8 cellular contexts compared by ENCODE assay signal in the genomic region with DNA sequence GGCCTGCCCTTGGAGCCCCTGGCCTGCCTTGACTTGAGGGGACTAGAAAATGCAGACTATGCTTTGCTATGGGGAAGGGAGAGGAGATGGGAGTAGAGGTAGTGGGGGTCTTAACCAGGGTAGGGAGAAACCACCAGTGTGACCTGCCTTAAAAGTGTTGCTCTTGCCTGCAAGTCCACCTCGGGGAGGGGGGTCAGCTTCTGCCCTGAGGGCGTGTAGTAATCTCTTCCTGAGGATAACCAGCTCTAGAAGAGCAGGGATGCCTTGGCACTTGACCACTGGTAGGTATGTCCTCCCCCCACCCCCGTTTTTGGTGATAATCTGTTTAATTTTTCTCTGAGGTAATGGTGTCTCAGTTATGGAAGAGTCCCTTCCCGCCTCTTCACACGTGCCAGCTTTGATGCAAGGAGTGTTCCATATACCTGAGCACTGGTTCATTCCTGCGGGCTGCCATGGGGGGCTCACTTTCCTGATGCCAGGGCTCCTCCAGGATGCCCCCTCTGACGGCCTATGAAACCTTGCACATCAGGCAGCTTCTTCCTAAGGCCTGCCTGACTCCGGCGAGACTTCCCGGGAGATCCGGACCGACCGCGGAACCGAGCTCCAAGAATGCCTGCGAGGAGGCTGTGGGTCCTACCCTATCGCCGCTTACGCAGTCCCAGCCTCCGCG. TPM values are rescaled to one million over a fixed set of nuclear protein-coding genes. Genes with fewer than 3 reads are reported as not detected.
A peak's percentile ranks its signal among the peaks of the same experiment; 100 is the strongest.
DNase-seq lines count a peak whose midpoint lies in the region; ATAC-seq and TF ChIP-seq lines count a peak whose summit lies in the region.

No MANE protein-coding gene starts in this region.

- DNase-seq in BJ (ENCODE audit: low read depth) (no peak), NOMO-1 treated with dmso at 0.1 percent for 144 hours (lab: John Stamatoyannopoulos, UW; ENCODE audit: unreplicated experiment) (no peak), T1000 (lab: John Stamatoyannopoulos, UW) (no peak), COLO829 (ENCODE audit: low spot score) (no peak)

- ATAC-seq in HG02763 (IDR thresholded peaks at IDR 0.05; ENCODE audit: unreplicated experiment): no peak

- TF ChIP-seq CTCF in BJ (IDR thresholded peaks at IDR 0.05; ENCODE audit: insufficient read depth, low read depth, low read length) (no peak), brain (conservative IDR thresholded peaks at IDR 0.05) (no peak)

- H3K27me3 ChIP-seq in BJ (ENCODE audit: control insufficient read depth, insufficient read depth, low read length) (no peaks in the 10 kb centered on the region), HUES48 (ENCODE audit: control insufficient read depth, insufficient read depth, low read length) (no peaks in the 10 kb centered on the region), mucosa of rectum (ENCODE audit: control insufficient read depth in 2 of 2, insufficient read depth in 2 of 2, low read length in 2 of 2) (no peaks in the 10 kb centered on the region)

- H3K9me3 ChIP-seq in HUES48 (ENCODE audit: control insufficient read depth, insufficient read depth, low read length) (no peaks in the 10 kb centered on the region), mucosa of rectum (ENCODE audit: control insufficient read depth in 2 of 2, low read length in 2 of 2) (no peaks in the 10 kb centered on the region)

- H3K4me1 ChIP-seq in HUES48 (ENCODE audit: control insufficient read depth, insufficient read depth, low read length) (peaks cover 14% of the 10 kb centered on the region), mucosa of rectum (ENCODE audit: control insufficient read depth in 2 of 2, insufficient read depth in 2 of 2, low read length in 2 of 2) (peaks cover 18 to 20% of the 10 kb centered on the region in 2 donors)

- H3K4me3 Mint-ChIP-seq in brain: peak overlapping the region; percentile 93 to 96 (median 94)

- POLR2A ChIA-PET in BJ (lab: Charles Lee): interaction anchor here (0.6 to 1.3 kb wide), 4 partner anchors 18 to 60 kb away, joined by 3 to 9 read pairs (median 4); partner anchors contain the start of genes DALRD3 and WDR6

- peak overlapping the region; percentile 88 for H3K4me3 ChIP-seq in BJ (ENCODE audit: low read depth, low read length)
- H3K4me3 ChIP-seq in HUES48 (ENCODE audit: low read depth, low read length): peak overlapping the region; percentile 91
- H3K4me3 ChIP-seq in mucosa of rectum (ENCODE audit: low read length in 2 of 2): peak overlapping the region; percentile 72 to 87

- H3K36me3 ChIP-seq in BJ (ENCODE audit: control insufficient read depth, insufficient read depth, low read length) (peaks cover 11% of the 10 kb centered on the region), HUES48 (ENCODE audit: control insufficient read depth, insufficient read depth, low read length) (peaks cover 20% of the 10 kb centered on the region), mucosa of rectum (ENCODE audit: control insufficient read depth in 2 of 2, insufficient read depth in 2 of 2, low read length in 2 of 2) (peaks cover 4 to 14% of the 10 kb centered on the region in 2 donors)

- peaks cover 3% of the 10 kb centered on the region for H3K27me3 Mint-ChIP-seq in brain

- H3K9ac ChIP-seq in HUES48 (ENCODE audit: low read depth, low read length): peak overlapping the region; percentile 84
- H3K9ac ChIP-seq in mucosa of rectum (ENCODE audit: low read depth in 1 of 2, low read length in 2 of 2): peak overlapping the region; percentile 77 to 80

- H3K36me3 Mint-ChIP-seq in brain: peaks cover 4% of the 10 kb centered on the region

- H3K27ac ChIP-seq in HUES48 (ENCODE audit: low read depth, low read length): peak overlapping the region; percentile 90
- H3K27ac ChIP-seq in mucosa of rectum (ENCODE audit: low read depth in 2 of 2, low read length in 2 of 2): peak overlapping the region; percentile 76 to 88

- CTCF ChIA-PET in BJ (lab: Yijun Ruan, JAX): interaction anchor here (0.6 to 5.7 kb wide), 12 partner anchors 10 to 459 kb away, joined by 3 to 60 read pairs (median 5); partner anchors contain the start of genes DALRD3, IMPDH2, NDUFAF3 and QRICH1

- H3K4me1 Mint-ChIP-seq in brain: peaks cover 51% of the 10 kb centered on the region

- no peaks in the 10 kb centered on the region for H3K9me3 Mint-ChIP-seq in brain

- peak overlapping the region; percentile 98 to 99 (median 99) for H3K27ac Mint-ChIP-seq in brain

RNA-seq across cellular contexts. Expression of gene P4HTM, which starts 0.8 kb away (rescaled TPM):
- polyA plus RNA-seq in BJ (2011; rRNA removed) (25.8 and 38.4 TPM in 2 replicates), brain (ENCODE audit: insufficient read depth, low read depth, low replicate concordance) (64.8 TPM)
- polyA minus RNA-seq in BJ (2011; rRNA and poly(A)+ RNA removed): 18.6 and 28.6 TPM in 2 replicates

RNA-seq across cellular contexts. Expression of gene WDR6, which starts 17.9 kb away (rescaled TPM):
- polyA plus RNA-seq in BJ (2011; rRNA removed) (100 and 164 TPM in 2 replicates), brain (ENCODE audit: insufficient read depth, low read depth, low replicate concordance) (109 TPM)
- 94.1 and 135 TPM in 2 replicates for polyA minus RNA-seq in BJ (2011; rRNA and poly(A)+ RNA removed)

RNA-seq across cellular contexts. Expression of gene DALRD3, which starts 29.1 kb away (rescaled TPM):
- 46.8 and 59.6 TPM in 2 replicates for polyA plus RNA-seq in BJ (2011; rRNA removed)
- polyA minus RNA-seq in BJ (2011; rRNA and poly(A)+ RNA removed): 35.6 and 56.9 TPM in 2 replicates
- polyA plus RNA-seq in brain (ENCODE audit: insufficient read depth, low read depth, low replicate concordance): 28.8 TPM

RNA-seq across cellular contexts. Expression of gene NDUFAF3, which starts 32.7 kb away (rescaled TPM):
- polyA plus RNA-seq in BJ (2011; rRNA removed): 65.1 and 89.5 TPM in 2 replicates
- polyA minus RNA-seq in BJ (2011; rRNA and poly(A)+ RNA removed): 60.8 and 71.1 TPM in 2 replicates
- polyA plus RNA-seq in brain (ENCODE audit: insufficient read depth, low read depth, low replicate concordance): 165 TPM

RNA-seq across cellular contexts. Expression of gene IMPDH2, which starts 39.9 kb away (rescaled TPM):
- polyA plus RNA-seq in BJ (2011; rRNA removed) (280 and 395 TPM in 2 replicates), brain (ENCODE audit: insufficient read depth, low read depth, low replicate concordance) (130 TPM)
- 200 and 358 TPM in 2 replicates for polyA minus RNA-seq in BJ (2011; rRNA and poly(A)+ RNA removed)
